37 cellular contexts compared by ENCODE assay signal in genomic region chr2:8028436-8028835, GRCh38.
"Had no signal": no experiment of that assay in that cellular context is flagged by ENCODE, and none has a peak within 500 bp of the region (broad histone marks: within the 10 kb centered on the region; RNA-seq: fewer than 3 reads in every experiment).

No MANE protein-coding gene starts in this region.

- H3K27me3 ChIP-seq: ascending aorta, cardiac muscle cell had no signal

- ATAC-seq: activated CD4-positive, CD25-positive, alpha-beta regulatory T cell treated with anti-CD3 and anti-CD28 coated beads, Interleukin-2, amount 50 U/mL, for 24 hours; activated CD8-positive, alpha-beta memory T cell treated with anti-CD3 and anti-CD28 coated beads, Interleukin-2, amount 10 ng/mL, durations not matched to agents 7 days and 5 days; activated CD8-positive, alpha-beta T cell treated with anti-CD3 and anti-CD28 coated beads for 36 hours; activated naive CD8-positive, alpha-beta T cell treated with anti-CD3 and anti-CD28 coated beads, Interleukin-2, amount 50 U/mL, for 24 hours; WTC11 had no signal

- H3K4me3 ChIP-seq: ascending aorta, cardiac muscle cell had no signal

- FAIRE-seq: bronchial epithelial cell, TTC549 had no signal

- H3K27ac Mint-ChIP-seq: activated CD4-positive, alpha-beta memory T cell treated with anti-CD3 and anti-CD28 coated beads for 36 hours; activated CD4-positive, alpha-beta T cell treated with anti-CD3 and anti-CD28 coated beads, Interleukin-2, amount 10 ng/mL, durations not matched to agents 24 days and 14 days; activated CD8-positive, alpha-beta memory T cell treated with anti-CD3 and anti-CD28 coated beads, Interleukin-2, amount 10 ng/mL, durations not matched to agents 7 days and 5 days; activated CD8-positive, alpha-beta T cell treated with anti-CD3 and anti-CD28 coated beads for 36 hours; activated naive CD4-positive, alpha-beta T cell treated with anti-CD3 and anti-CD28 coated beads, Interleukin-2, amount 10 ng/mL, durations not matched to agents 7 days and 5 days; activated naive CD4-positive, alpha-beta T cell treated with anti-CD3 and anti-CD28 coated beads, Interleukin-2, amount 50 U/mL, for 24 hours; activated naive CD8-positive, alpha-beta T cell; activated naive CD8-positive, alpha-beta T cell treated with anti-CD3 and anti-CD28 coated beads, Interleukin-2, amount 10 ng/mL, durations not matched to agents 7 days and 5 days; activated naive CD8-positive, alpha-beta T cell treated with anti-CD3 and anti-CD28 coated beads, Interleukin-2, amount 50 U/mL, for 24 hours; activated T-cell treated with anti-CD3 and anti-CD28 coated beads, Interleukin-2, amount 50 U/mL, for 24 hours; activated T-helper 2 cell treated with anti-CD3 and anti-CD28 coated beads, Interferon-gamma antibody, Interleukin-2, Interleukin-4, amounts not matched to agents 10 μg/mL and 5 μg/mL and 100 μg/mL, durations not matched to agents 14 hours and 24 hours and 36 hours; brain; T-helper 1 cell treated with Interleukin-12 subunit alpha and Interleukin-12 subunit beta and Interleukin-4 antibody, amounts not matched to agents 30 μg/mL and 1 μg/mL, for 36 hours; T-helper 2 cell treated with Interferon-gamma antibody and Interleukin-4, amounts not matched to agents 5 μg/mL and 100 μg/mL, for 36 hours; WTC11 had no signal

- H3K4me1 ChIP-seq: ascending aorta had no signal

- H3K27ac ChIP-seq: ascending aorta, cardiac muscle cell, VCaP had no signal

- H3K36me3 Mint-ChIP-seq: activated CD4-positive, alpha-beta memory T cell treated with anti-CD3 and anti-CD28 coated beads for 36 hours; activated naive CD4-positive, alpha-beta T cell treated with anti-CD3 and anti-CD28 coated beads, Interleukin-2, amount 10 ng/mL, durations not matched to agents 7 days and 5 days; activated naive CD4-positive, alpha-beta T cell treated with anti-CD3 and anti-CD28 coated beads, Interleukin-2, amount 50 U/mL, for 24 hours; activated naive CD8-positive, alpha-beta T cell treated with anti-CD3 and anti-CD28 coated beads, Interleukin-2, amount 10 ng/mL, durations not matched to agents 7 days and 5 days; brain; WTC11 had no signal

- H3K9me3 ChIP-seq: ascending aorta had no signal

- H3K9me3 Mint-ChIP-seq: activated CD4-positive, alpha-beta memory T cell treated with anti-CD3 and anti-CD28 coated beads for 36 hours; activated CD4-positive, alpha-beta T cell treated with anti-CD3 and anti-CD28 coated beads, Interleukin-2, amount 10 ng/mL, durations not matched to agents 24 days and 14 days; activated CD8-positive, alpha-beta T cell treated with anti-CD3 and anti-CD28 coated beads for 36 hours; activated naive CD4-positive, alpha-beta T cell treated with anti-CD3 and anti-CD28 coated beads, Interleukin-2, amount 10 ng/mL, durations not matched to agents 7 days and 5 days; activated naive CD4-positive, alpha-beta T cell treated with anti-CD3 and anti-CD28 coated beads, Interleukin-2, amount 50 U/mL, for 24 hours; activated naive CD8-positive, alpha-beta T cell treated with anti-CD3 and anti-CD28 coated beads, Interleukin-2, amount 10 ng/mL, durations not matched to agents 7 days and 5 days; activated naive CD8-positive, alpha-beta T cell treated with anti-CD3 and anti-CD28 coated beads, Interleukin-2, amount 50 U/mL, for 24 hours; activated T-cell treated with anti-CD3 and anti-CD28 coated beads, Interleukin-2, amount 50 U/mL, for 24 hours; activated T-helper 2 cell treated with anti-CD3 and anti-CD28 coated beads, Interferon-gamma antibody, Interleukin-2, Interleukin-4, amounts not matched to agents 10 μg/mL and 5 μg/mL and 100 μg/mL, durations not matched to agents 14 hours and 24 hours and 36 hours; central memory CD8-positive, alpha-beta T cell; T-helper 1 cell treated with Interleukin-12 subunit alpha and Interleukin-12 subunit beta and Interleukin-4 antibody, amounts not matched to agents 30 μg/mL and 1 μg/mL, for 36 hours; T-helper 2 cell treated with Interferon-gamma antibody and Interleukin-4, amounts not matched to agents 5 μg/mL and 100 μg/mL, for 36 hours had no signal

- H3K27me3 Mint-ChIP-seq: activated CD4-positive, alpha-beta T cell treated with anti-CD3 and anti-CD28 coated beads, Interleukin-2, amount 10 ng/mL, durations not matched to agents 24 days and 14 days; activated CD8-positive, alpha-beta memory T cell treated with anti-CD3 and anti-CD28 coated beads, Interleukin-2, amount 10 ng/mL, durations not matched to agents 7 days and 5 days; activated CD8-positive, alpha-beta T cell treated with anti-CD3 and anti-CD28 coated beads for 36 hours; activated naive CD4-positive, alpha-beta T cell treated with anti-CD3 and anti-CD28 coated beads, Interleukin-2, amount 50 U/mL, for 24 hours; activated naive CD8-positive, alpha-beta T cell; activated naive CD8-positive, alpha-beta T cell treated with anti-CD3 and anti-CD28 coated beads, Interleukin-2, amount 10 ng/mL, durations not matched to agents 7 days and 5 days; activated naive CD8-positive, alpha-beta T cell treated with anti-CD3 and anti-CD28 coated beads, Interleukin-2, amount 50 U/mL, for 24 hours had no signal

- H3K36me3 ChIP-seq: ascending aorta, cardiac muscle cell had no signal

- H3K4me3 Mint-ChIP-seq: activated CD4-positive, alpha-beta memory T cell treated with anti-CD3 and anti-CD28 coated beads for 36 hours; activated CD4-positive, alpha-beta T cell treated with anti-CD3 and anti-CD28 coated beads, Interleukin-2, amount 10 ng/mL, durations not matched to agents 24 days and 14 days; activated CD8-positive, alpha-beta memory T cell treated with anti-CD3 and anti-CD28 coated beads, Interleukin-2, amount 10 ng/mL, durations not matched to agents 7 days and 5 days; activated CD8-positive, alpha-beta T cell treated with anti-CD3 and anti-CD28 coated beads for 36 hours; activated naive CD4-positive, alpha-beta T cell treated with anti-CD3 and anti-CD28 coated beads, Interleukin-2, amount 10 ng/mL, durations not matched to agents 7 days and 5 days; activated naive CD4-positive, alpha-beta T cell treated with anti-CD3 and anti-CD28 coated beads, Interleukin-2, amount 50 U/mL, for 24 hours; activated naive CD8-positive, alpha-beta T cell; activated naive CD8-positive, alpha-beta T cell treated with anti-CD3 and anti-CD28 coated beads, Interleukin-2, amount 10 ng/mL, durations not matched to agents 7 days and 5 days; activated naive CD8-positive, alpha-beta T cell treated with anti-CD3 and anti-CD28 coated beads, Interleukin-2, amount 50 U/mL, for 24 hours; activated T-cell treated with anti-CD3 and anti-CD28 coated beads, Interleukin-2, amount 50 U/mL, for 24 hours; brain; central memory CD8-positive, alpha-beta T cell; T-helper 1 cell treated with Interleukin-12 subunit alpha and Interleukin-12 subunit beta and Interleukin-4 antibody, amounts not matched to agents 30 μg/mL and 1 μg/mL, for 36 hours; T-helper 2 cell treated with Interferon-gamma antibody and Interleukin-4, amounts not matched to agents 5 μg/mL and 100 μg/mL, for 36 hours; WTC11 had no signal

- DNase-seq: activated CD4-positive, alpha-beta memory T cell treated with anti-CD3 and anti-CD28 coated beads for 36 hours; activated CD4-positive, alpha-beta T cell treated with anti-CD3 and anti-CD28 coated beads for 1 hour; activated CD4-positive, alpha-beta T cell treated with anti-CD3 and anti-CD28 coated beads for 4 hours; activated CD4-positive, alpha-beta T cell treated with anti-CD3 and anti-CD28 coated beads, Interleukin-2, amount 10 ng/mL, durations not matched to agents 24 days and 14 days; activated CD4-positive, alpha-beta T cell treated with anti-CD3 and anti-CD28 coated beads, Interleukin-2, amount 50 U/mL, for 1 hour; activated CD4-positive, alpha-beta T cell treated with anti-CD3 and anti-CD28 coated beads, Interleukin-2, amount 50 U/mL, for 4 hours; activated CD4-positive, CD25-positive, alpha-beta regulatory T cell; activated CD8-positive, alpha-beta memory T cell treated with anti-CD3 and anti-CD28 coated beads, Interleukin-2, amount 10 ng/mL, durations not matched to agents 7 days and 5 days; activated CD8-positive, alpha-beta T cell treated with anti-CD3 and anti-CD28 coated beads for 36 hours; activated effector memory CD4-positive, alpha-beta T cell treated with Interleukin-2 at 50 U/mL for 16 hours; activated gamma-delta T cell; activated naive CD4-positive, alpha-beta T cell treated with anti-CD3 and anti-CD28 coated beads, Interleukin-2, amount 10 ng/mL, durations not matched to agents 7 days and 5 days; activated naive CD4-positive, alpha-beta T cell treated with Interleukin-2 at 50 U/mL for 16 hours; activated naive CD8-positive, alpha-beta T cell treated with anti-CD3 and anti-CD28 coated beads, Interleukin-2, amount 10 ng/mL, durations not matched to agents 7 days and 5 days; activated naive CD8-positive, alpha-beta T cell treated with anti-CD3 and anti-CD28 coated beads, Interleukin-2, amount 50 U/mL, for 24 hours; activated T-cell treated with anti-CD3 and anti-CD28 coated beads, Interleukin-2, amount 50 U/mL, for 24 hours; amygdala; anterior cingulate cortex; caudate nucleus; SW 1271; T-helper 1 cell; T-helper 2 cell; T-helper 9 cell had no signal
